ENCODE assay signal across 1 cellular context in genomic region chr20:62401331-62401779, GRCh38.
TF ChIP-seq lines count a peak whose summit lies in the region.

No MANE protein-coding gene starts in this region.

TF ChIP-seq in GM23338, 12 proteins besides CTCF, POLR2A, EP300 and RAD21:
- TF ChIP-seq ZNF462 (CRISPR knock-in tag; IDR thresholded peaks at IDR 0.05) (no peak), REST (IDR thresholded peaks at IDR 0.05; ENCODE audit: unreplicated experiment) (no peak), ZNF331 (CRISPR knock-in tag; IDR thresholded peaks at IDR 0.05; ENCODE audit: low read depth) (no peak), ZNF114 (CRISPR knock-in tag; IDR thresholded peaks at IDR 0.05) (no peak), EZH2 (IDR thresholded peaks at IDR 0.05; ENCODE audit: low read depth, unreplicated experiment) (no peak), POLR2AphosphoS5 (IDR thresholded peaks at IDR 0.05; ENCODE audit: low read depth) (no peak), STAT1 (IDR thresholded peaks at IDR 0.05; ENCODE audit: unreplicated experiment) (no peak), EZH2phosphoT487 (IDR thresholded peaks at IDR 0.05; ENCODE audit: unreplicated experiment) (no peak), CREB1 (CRISPR knock-in tag; IDR thresholded peaks at IDR 0.05; ENCODE audit: low read depth) (no peak), ETS1 (IDR thresholded peaks at IDR 0.05) (no peak), JUNB (IDR thresholded peaks at IDR 0.05; ENCODE audit: unreplicated experiment) (no peak), NANOG (IDR thresholded peaks at IDR 0.05; ENCODE audit: borderline replicate concordance) (no peak)
